20 cellular contexts compared by ENCODE assay signal in genomic region chr6:87054143-87054833, GRCh38. TPM values are rescaled to one million over a fixed set of nuclear protein-coding genes. Genes with fewer than 3 reads are reported as not detected.
DNase-seq lines count a peak whose midpoint lies in the region; ATAC-seq, FAIRE-seq and TF ChIP-seq lines count a peak whose summit lies in the region.
"Had no signal": no experiment of that assay in that cellular context is flagged by ENCODE, and none has a peak within 500 bp of the region (broad histone marks: within the 10 kb centered on the region; RNA-seq: fewer than 3 reads in every experiment).

No MANE protein-coding gene starts in this region.

- H3K27me3 ChIP-seq in BLaER1 = no peaks in the 10 kb centered on the region

- H3K4me3 Mint-ChIP-seq in activated B cell treated with CpG ODN at 0.5 μM for 24 hours = peak overlapping the region; percentile 67
- H3K4me3 Mint-ChIP-seq: CD8-positive, alpha-beta memory T cell had no signal

- no peaks in the 10 kb centered on the region for H4K20me1 ChIP-seq in BLaER1

- no peaks in the 10 kb centered on the region for H3K9me3 Mint-ChIP-seq in activated B cell treated with CpG ODN at 0.5 μM for 24 hours
- H3K9me3 Mint-ChIP-seq: CD8-positive, alpha-beta memory T cell had no signal

- H3K4me2 ChIP-seq in BLaER1 = peak overlapping the region; percentile 70

- peak overlapping the region; percentile 36; the same call in 1 of the 2 replicates for H3K4me3 ChIP-seq in BLaER1

- H3K27ac ChIP-seq in BLaER1 = peak overlapping the region; percentile 72

- no peaks in the 10 kb centered on the region for H3K36me3 Mint-ChIP-seq in activated B cell treated with CpG ODN at 0.5 μM for 24 hours (ENCODE audit: low read depth)
- H3K36me3 Mint-ChIP-seq: CD8-positive, alpha-beta memory T cell had no signal

- H3K27ac Mint-ChIP-seq in activated B cell treated with CpG ODN at 0.5 μM for 24 hours = peak overlapping the region; percentile 79
- H3K27ac Mint-ChIP-seq: CD8-positive, alpha-beta memory T cell had no signal

- no peaks in the 10 kb centered on the region for H3K27me3 Mint-ChIP-seq in activated B cell treated with CpG ODN at 0.5 μM for 24 hours

- H3K9me3 ChIP-seq in BLaER1 = no peaks in the 10 kb centered on the region

- H3K9ac ChIP-seq in BLaER1 = peak overlapping the region; percentile 65

- CTCF ChIA-PET in activated B cell treated with CpG ODN at 0.5 μM for 24 hours (lab: Charles Lee) = no interaction called here

- intact Hi-C loops in activated B cell treated with CpG ODN at 0.5 μM for 24 hours (cut with micrococcal nuclease) = no loop called here
- intact Hi-C loops in Right ventricle myocardium inferior (cut with DNase I) = no loop called here

- no peak for TF ChIP-seq CTCF in activated B cell treated with CpG ODN at 0.5 μM for 24 hours (IDR thresholded peaks at IDR 0.05)

- ATAC-seq in GM21390 (IDR thresholded peaks at IDR 0.05; ENCODE audit: unreplicated experiment) (peak; percentile 67), HG02588 (IDR thresholded peaks at IDR 0.05; ENCODE audit: unreplicated experiment) (peak; percentile 58), activated B cell treated with CpG ODN at 0.5 μM for 24 hours (ENCODE audit: low read depth) (peak; percentile 50), GM19324 (IDR thresholded peaks at IDR 0.05; ENCODE audit: low FRiP score, unreplicated experiment) (no peak), Right ventricle myocardium inferior (no peak)
- ATAC-seq: PC-3 had no signal

- no peaks in the 10 kb centered on the region for H3K36me3 ChIP-seq in BLaER1

- DNase-seq in activated B cell treated with CpG ODN at 0.5 μM for 24 hours = no peak
- no peak for DNase-seq in NCI-H146 treated with DMSO at 0.1 percent for 48 hours (lab: John Stamatoyannopoulos, UW; ENCODE audit: unreplicated experiment)
- no peak for DNase-seq in HTR-8/SVneo (ENCODE audit: insufficient read length, low spot score)
- no peak for DNase-seq in Right ventricle myocardium inferior (ENCODE audit: missing footprints)
- DNase-seq: 8988T; CD8-positive, alpha-beta memory T cell; DMS79; H7; KG1; NCI-H1436; NCI-H2029 treated with DMSO at 0.1 percent for 48 hours; NCI-H2171 treated with DMSO at 0.1 percent for 48 hours; NCI-H446 treated with DMSO at 0.1 percent for 48 hours; NCI-H748 treated with DMSO at 0.1 percent for 48 hours; PC-3 had no signal

- POLR2A ChIA-PET in activated B cell treated with CpG ODN at 0.5 μM for 24 hours (lab: Charles Lee) = no interaction called here

- H3K4me1 Mint-ChIP-seq in activated B cell treated with CpG ODN at 0.5 μM for 24 hours = peaks cover 42% of the 10 kb centered on the region

- H3K4me1 ChIP-seq in BLaER1 = peaks cover 44% of the 10 kb centered on the region

- no peak for FAIRE-seq in HTR-8/SVneo (lab: Jason Lieb, UNC)
- FAIRE-seq: D721Med had no signal

RNA-seq across cellular contexts. Expression of gene CGA, which starts 40.6 kb away (rescaled TPM):
- not detected in 2 replicates for total RNA-seq in activated B cell treated with CpG ODN at 0.5 μM for 24 hours
- 0.49 TPM for total RNA-seq in Right ventricle myocardium inferior
- total RNA-seq: CD8-positive, alpha-beta memory T cell; H7; PC-3 had no signal

Comparison
In these comparisons a context has a peak if more than half of its experiments do, and no peak if none do; other contexts are left out.
1. ATAC-seq: peak in GM21390 (single experiment), HG02588 (single experiment) and activated B cell treated with CpG ODN at 0.5 μM for 24 hours (single experiment); none in GM19324 (single experiment) and Right ventricle myocardium inferior (single experiment).